2 cellular contexts compared by ENCODE assay signal in the genomic region with DNA sequence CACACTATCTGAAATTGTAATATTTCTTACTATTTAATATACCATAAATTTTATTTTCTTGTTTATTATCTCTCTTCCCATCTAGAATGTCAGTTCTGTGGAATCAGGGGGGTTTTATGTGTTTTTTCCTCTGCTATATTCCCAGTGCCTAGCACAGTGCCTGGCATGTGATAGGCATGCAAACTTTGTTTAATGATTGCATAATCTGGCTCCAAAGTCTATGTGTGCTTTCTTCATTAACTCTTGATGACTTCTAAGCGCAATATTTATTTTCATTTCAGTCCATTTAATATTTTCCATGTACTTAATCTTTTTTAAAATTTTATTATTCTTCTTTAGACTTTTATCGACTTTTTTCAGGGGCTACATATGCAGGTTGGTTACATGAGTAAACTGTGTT.
TF ChIP-seq lines count a peak whose summit lies in the region.

No MANE protein-coding gene starts in this region.

TF ChIP-seq in HepG2, 621 proteins besides CTCF, POLR2A, EP300 and RAD21 (continued from another document and continues in another):
- 0 out of 2 replicates have a peak, but pooled peaks have one; percentile 10 for TF ChIP-seq ZBTB33 (CRISPR knock-in tag; IDR thresholded peaks at IDR 0.05)
- TF ChIP-seq NFKB2 (CRISPR knock-in tag; IDR thresholded peaks at IDR 0.05; ENCODE audit: borderline replicate concordance): no peak
- peak; percentile 55 for TF ChIP-seq BCL6 (CRISPR knock-in tag; IDR thresholded peaks at IDR 0.05)
- TF ChIP-seq, protein P1, sequence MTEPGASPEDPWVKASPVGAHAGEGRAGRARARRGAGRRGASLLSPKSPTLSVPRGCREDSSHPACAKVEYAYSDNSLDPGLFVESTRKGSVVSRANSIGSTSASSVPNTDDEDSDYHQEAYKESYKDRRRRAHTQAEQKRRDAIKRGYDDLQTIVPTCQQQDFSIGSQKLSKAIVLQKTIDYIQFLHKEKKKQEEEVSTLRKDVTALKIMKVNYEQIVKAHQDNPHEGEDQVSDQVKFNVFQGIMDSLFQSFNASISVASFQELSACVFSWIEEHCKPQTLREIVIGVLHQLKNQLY (CRISPR knock-in tag; IDR thresholded peaks at IDR 0.05): peak; percentile 86
- TF ChIP-seq HNF4A (CRISPR knock-in tag; IDR thresholded peaks at IDR 0.05): peak; percentile 85
- no peak for TF ChIP-seq SOX13 (IDR thresholded peaks at IDR 0.05)
- TF ChIP-seq SOX13 (CRISPR knock-in tag; conservative IDR thresholded peaks at IDR 0.05 in 1 of 2, IDR thresholded peaks at IDR 0.05 in 1 of 2): peak in 1 of 2 experiments; percentile 39; a peak in 2 of 4 replicates
- no peak for TF ChIP-seq FOXA1 (IDR thresholded peaks at IDR 0.05)
- TF ChIP-seq FOXA1 (CRISPR knock-in tag; IDR thresholded peaks at IDR 0.05): peak; percentile 34; the same call in 1 of the 2 replicates
- TF ChIP-seq HMG20A (CRISPR knock-in tag; IDR thresholded peaks at IDR 0.05; ENCODE audit: borderline replicate concordance): peak; percentile 27; the same call in 1 of the 2 replicates
- 0 out of 2 replicates have a peak, but pooled peaks have one; percentile 21 for TF ChIP-seq PAXIP1 (CRISPR knock-in tag; conservative IDR thresholded peaks at IDR 0.05)
- 0 out of 2 replicates have a peak, but pooled peaks have one; percentile 27 for TF ChIP-seq PPARG (CRISPR knock-in tag; conservative IDR thresholded peaks at IDR 0.05)
- peak; percentile 84 for TF ChIP-seq ZNF652 (CRISPR knock-in tag; IDR thresholded peaks at IDR 0.05; ENCODE audit: borderline replicate concordance, low read depth)
- peak; percentile 53 for TF ChIP-seq FOXA3 (CRISPR knock-in tag; IDR thresholded peaks at IDR 0.05)
- TF ChIP-seq ERF (CRISPR knock-in tag; IDR thresholded peaks at IDR 0.05): 0 out of 2 replicates have a peak, but pooled peaks have one; percentile 20
- no peak for TF ChIP-seq MEIS1 (CRISPR knock-in tag; IDR thresholded peaks at IDR 0.05; ENCODE audit: borderline replicate concordance)
- 0 out of 2 replicates have a peak, but pooled peaks have one; percentile 38 for TF ChIP-seq ZMYM2 (CRISPR knock-in tag; IDR thresholded peaks at IDR 0.05)
- TF ChIP-seq SP4 (CRISPR knock-in tag; IDR thresholded peaks at IDR 0.05): no peak

TF ChIP-seq in GM23338, 12 proteins besides CTCF, POLR2A, EP300 and RAD21 (continued from another document):
- TF ChIP-seq JUNB (IDR thresholded peaks at IDR 0.05; ENCODE audit: unreplicated experiment) (no peak), POLR2AphosphoS5 (IDR thresholded peaks at IDR 0.05; ENCODE audit: low read depth) (no peak), ZNF331 (CRISPR knock-in tag; IDR thresholded peaks at IDR 0.05; ENCODE audit: low read depth) (no peak), STAT1 (IDR thresholded peaks at IDR 0.05; ENCODE audit: unreplicated experiment) (no peak), EZH2phosphoT487 (IDR thresholded peaks at IDR 0.05; ENCODE audit: unreplicated experiment) (no peak), NANOG (IDR thresholded peaks at IDR 0.05; ENCODE audit: borderline replicate concordance) (no peak), ZNF462 (CRISPR knock-in tag; IDR thresholded peaks at IDR 0.05) (no peak)
- TF ChIP-seq, protein P2, sequence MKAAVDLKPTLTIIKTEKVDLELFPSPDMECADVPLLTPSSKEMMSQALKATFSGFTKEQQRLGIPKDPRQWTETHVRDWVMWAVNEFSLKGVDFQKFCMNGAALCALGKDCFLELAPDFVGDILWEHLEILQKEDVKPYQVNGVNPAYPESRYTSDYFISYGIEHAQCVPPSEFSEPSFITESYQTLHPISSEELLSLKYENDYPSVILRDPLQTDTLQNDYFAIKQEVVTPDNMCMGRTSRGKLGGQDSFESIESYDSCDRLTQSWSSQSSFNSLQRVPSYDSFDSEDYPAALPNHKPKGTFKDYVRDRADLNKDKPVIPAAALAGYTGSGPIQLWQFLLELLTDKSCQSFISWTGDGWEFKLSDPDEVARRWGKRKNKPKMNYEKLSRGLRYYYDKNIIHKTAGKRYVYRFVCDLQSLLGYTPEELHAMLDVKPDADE (IDR thresholded peaks at IDR 0.05): no peak
